19 cellular contexts compared by ENCODE assay signal in the genomic region with DNA sequence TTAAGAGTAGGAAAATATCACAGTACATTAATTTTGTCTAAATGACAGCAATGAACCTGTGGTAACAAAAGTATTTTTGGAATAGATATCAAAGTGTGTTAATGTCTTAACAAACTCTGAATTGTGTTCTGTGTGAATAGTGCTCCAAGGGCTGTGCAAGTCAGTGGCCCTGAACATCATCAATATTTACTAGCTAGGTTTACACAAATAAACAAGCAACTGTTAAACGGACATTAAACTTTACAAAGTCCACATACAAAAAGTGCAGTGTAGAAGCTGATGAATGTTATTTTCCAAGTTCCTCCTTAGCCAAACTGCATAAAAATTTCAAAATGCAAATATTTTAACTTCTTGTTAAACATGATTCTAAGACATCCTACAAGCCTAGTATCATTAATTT. TPM values are rescaled to one million over a fixed set of nuclear protein-coding genes. Genes with fewer than 3 reads are reported as not detected.
"Had no signal": no experiment of that assay in that cellular context is flagged by ENCODE, and none has a peak within 500 bp of the region (broad histone marks: within the 10 kb centered on the region; RNA-seq: fewer than 3 reads in every experiment).

No MANE protein-coding gene starts in this region.

- ATAC-seq: activated CD4-positive, alpha-beta T cell treated with anti-CD3 and anti-CD28 coated beads for 36 hours; heart right ventricle; left colon; lower lobe of right lung; mucosa of descending colon; stimulated activated naive CD8-positive, alpha-beta T cell treated with anti-CD3 and anti-CD28 coated beads, Interleukin-15, Interleukin-2, amounts not matched to agents 100 U/mL and 50 U/mL, for 24 hours; upper lobe of right lung had no signal

- H3K27me3 Mint-ChIP-seq: activated B cell treated with CpG ODN at 0.5 μM for 24 hours; activated CD4-positive, alpha-beta memory T cell treated with anti-CD3 and anti-CD28 coated beads for 36 hours; activated CD4-positive, alpha-beta T cell treated with anti-CD3 and anti-CD28 coated beads for 36 hours had no signal

- H3K27ac ChIP-seq: cardiac muscle cell, heart right ventricle, lower lobe of right lung, neural progenitor cell, upper lobe of right lung had no signal

- H3K9me3 Mint-ChIP-seq: activated B cell treated with CpG ODN at 0.5 μM for 24 hours; activated CD4-positive, alpha-beta memory T cell treated with anti-CD3 and anti-CD28 coated beads for 36 hours; neural progenitor cell had no signal

- H3K4me1 Mint-ChIP-seq: neural progenitor cell had no signal

- H3K4me3 Mint-ChIP-seq: activated B cell treated with CpG ODN at 0.5 μM for 24 hours; activated CD4-positive, alpha-beta memory T cell treated with anti-CD3 and anti-CD28 coated beads for 36 hours; activated CD4-positive, alpha-beta T cell treated with anti-CD3 and anti-CD28 coated beads for 36 hours; neural progenitor cell had no signal

- H3K4me3 ChIP-seq: cardiac muscle cell, heart right ventricle, lower lobe of right lung, mucosa of descending colon, neural progenitor cell, spleen, upper lobe of right lung had no signal

- H3K27me3 ChIP-seq: cardiac muscle cell, heart right ventricle, neural progenitor cell, spleen, upper lobe of right lung had no signal

- H3K9ac ChIP-seq: neural progenitor cell had no signal

- H3K9me3 ChIP-seq: heart right ventricle, lower lobe of right lung, mucosa of descending colon, spleen, upper lobe of right lung had no signal

- H3K27ac Mint-ChIP-seq: activated B cell treated with CpG ODN at 0.5 μM for 24 hours; activated CD4-positive, alpha-beta memory T cell treated with anti-CD3 and anti-CD28 coated beads for 36 hours; activated CD4-positive, alpha-beta T cell treated with anti-CD3 and anti-CD28 coated beads for 36 hours; neural progenitor cell had no signal

- DNase-seq: activated B cell treated with CpG ODN at 0.5 μM for 24 hours; activated CD4-positive, alpha-beta memory T cell treated with anti-CD3 and anti-CD28 coated beads for 36 hours; activated CD4-positive, alpha-beta T cell treated with anti-CD3 and anti-CD28 coated beads for 36 hours; heart right ventricle; islet precursor cell; left colon; lower lobe of right lung; mesendoderm; mucosa of descending colon; spleen; stimulated activated CD4-positive, alpha-beta T cell treated with anti-CD3 and anti-CD28 coated beads, Interleukin-4, amount 100 ng/mL, for 24 hours; stimulated activated naive CD8-positive, alpha-beta T cell treated with anti-CD3 and anti-CD28 coated beads, Interleukin-15, Interleukin-2, amounts not matched to agents 100 U/mL and 50 U/mL, for 24 hours; T-helper 9 cell; upper lobe of right lung had no signal

RNA-seq across cellular contexts. Expression of gene GCNT3, which starts 47.8 kb away (rescaled TPM):
- total RNA-seq: activated B cell treated with CpG ODN at 0.5 μM for 24 hours; activated CD4-positive, alpha-beta memory T cell treated with anti-CD3 and anti-CD28 coated beads for 36 hours; activated CD4-positive, alpha-beta T cell treated with anti-CD3 and anti-CD28 coated beads for 36 hours; cardiac muscle cell; posterior vena cava; subcutaneous adipose tissue; T-helper 1 cell treated with Interleukin-12 subunit alpha and Interleukin-12 subunit beta and Interleukin-4 antibody, amounts not matched to agents 30 ng/mL and 1 ng/mL, for 36 hours had no signal
